22 cellular contexts compared by ENCODE assay signal in the genomic region with DNA sequence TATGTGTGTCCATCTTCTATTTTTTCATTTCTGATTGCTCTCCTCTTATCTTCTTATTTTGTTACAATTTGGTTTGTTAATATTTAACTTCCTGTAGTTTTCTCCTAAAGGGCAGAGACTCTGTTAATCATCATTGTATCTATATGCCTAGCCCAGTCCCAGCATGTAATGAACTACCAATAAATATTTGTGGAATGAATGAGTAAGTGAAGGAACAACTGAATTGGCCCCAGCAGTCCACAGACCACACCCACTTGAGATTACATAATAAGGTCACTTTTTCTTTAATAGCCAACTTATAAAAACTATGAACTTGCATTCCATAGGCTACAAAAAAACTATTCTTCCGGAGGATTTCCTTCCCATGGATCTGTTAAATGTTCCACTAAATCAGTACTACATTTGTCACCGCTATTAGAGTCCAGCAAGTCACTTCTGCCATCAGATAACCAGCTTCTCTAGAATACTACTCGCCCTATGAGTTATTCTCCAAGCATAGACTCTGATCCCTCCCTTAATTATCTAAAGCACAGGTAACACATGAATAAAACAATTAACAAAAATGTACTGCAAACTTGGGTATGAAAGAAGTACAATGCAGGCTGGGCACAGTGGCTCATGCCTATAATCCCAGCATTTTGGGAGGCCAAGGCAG. TPM values are rescaled to one million over a fixed set of nuclear protein-coding genes. Genes with fewer than 3 reads are reported as not detected.
DNase-seq lines count a peak whose midpoint lies in the region; ATAC-seq, FAIRE-seq and TF ChIP-seq lines count a peak whose summit lies in the region.
"Had no signal": no experiment of that assay in that cellular context is flagged by ENCODE, and none has a peak within 500 bp of the region (broad histone marks: within the 10 kb centered on the region; RNA-seq: fewer than 3 reads in every experiment).

No MANE protein-coding gene starts in this region.

- H3K27ac Mint-ChIP-seq in stimulated activated memory B cell treated with anti-CD40 and anti-IgM and Interleukin-4, amounts not matched to agents 10 μg/mL and 1 μg/mL and 100 μg/mL, for 72 hours, result no peak overlapping the region
- H3K27ac Mint-ChIP-seq: activated CD8-positive, alpha-beta T cell treated with anti-CD3 and anti-CD28 coated beads, Interleukin-2, amount 10 ng/mL, durations not matched to agents 7 days and 5 days; activated T-helper 1 cell treated with anti-CD3 and anti-CD28 coated beads, Interleukin-12 subunit alpha, Interleukin-12 subunit beta, Interleukin-2, Interleukin-4 antibody, amounts not matched to agents 30 ng/mL and 10 ng/mL and 1 ng/mL, durations not matched to agents 14 hours and 24 hours and 36 hours; CD8-positive, alpha-beta T cell had no signal

- DNase-seq in DMS53 (lab: John Stamatoyannopoulos, UW) (peak; percentile 17), DMS53 treated with DMSO at 0.1 percent for 48 hours (lab: John Stamatoyannopoulos, UW; ENCODE audit: unreplicated experiment) (no peak), RCC 7860 (ENCODE audit: low spot score) (peak; percentile 5), fibroblast of peridontal ligament (ENCODE audit: extremely low read depth) (peak; percentile 38), stromal cell of bone marrow (ENCODE audit: low read depth) (peak; percentile 9), right atrium auricular region (ENCODE audit: low spot score) (no peak), H7 (no peak)
- DNase-seq: 8988T; activated CD8-positive, alpha-beta T cell treated with anti-CD3 and anti-CD28 coated beads, Interleukin-2, amount 10 ng/mL, durations not matched to agents 7 days and 5 days; CD8-positive, alpha-beta T cell; GF-D8; Karpas-422; midbrain; NCI-H510A treated with DMSO at 0.1 percent for 48 hours; occipital lobe; OCI-M1; sigmoid colon; stimulated activated CD4-positive, alpha-beta T cell treated with anti-CD3 and anti-CD28 coated beads, Interleukin-4, amount 100 ng/mL, for 24 hours; tibial artery had no signal

- no peaks in the 10 kb centered on the region for H3K36me3 ChIP-seq in right atrium auricular region
- H3K36me3 ChIP-seq in H7 (replicated peaks; ENCODE audit: control insufficient read depth, insufficient read depth, low read length), result no peaks in the 10 kb centered on the region
- H3K36me3 ChIP-seq: sigmoid colon, tibial artery had no signal

- TF ChIP-seq CTCF in right atrium auricular region (IDR thresholded peaks at IDR 0.05), result no peak

- H3K27me3 Mint-ChIP-seq in stimulated activated memory B cell treated with anti-CD40 and anti-IgM and Interleukin-4, amounts not matched to agents 10 μg/mL and 1 μg/mL and 100 μg/mL, for 72 hours, result peaks cover 25% of the 10 kb centered on the region

- no peak overlapping the region for H3K27ac ChIP-seq in right atrium auricular region
- H3K27ac ChIP-seq: sigmoid colon, tibial artery had no signal

- ATAC-seq in stimulated activated memory B cell treated with anti-CD40 and anti-IgM and Interleukin-4, amounts not matched to agents 10 μg/mL and 1 μg/mL and 100 μg/mL, for 72 hours, result no peak
- ATAC-seq: activated CD8-positive, alpha-beta T cell treated with anti-CD3 and anti-CD28 coated beads, Interleukin-2, amount 10 ng/mL, durations not matched to agents 7 days and 5 days; CD8-positive, alpha-beta T cell had no signal

- H3K27me3 ChIP-seq in right atrium auricular region (no peaks in the 10 kb centered on the region), H7 (ENCODE audit: control insufficient read depth, insufficient read depth, low read length) (no peaks in the 10 kb centered on the region)
- H3K27me3 ChIP-seq: sigmoid colon, tibial artery had no signal

- H3K9me3 Mint-ChIP-seq in stimulated activated memory B cell treated with anti-CD40 and anti-IgM and Interleukin-4, amounts not matched to agents 10 μg/mL and 1 μg/mL and 100 μg/mL, for 72 hours, result no peaks in the 10 kb centered on the region
- H3K9me3 Mint-ChIP-seq: activated T-helper 1 cell treated with anti-CD3 and anti-CD28 coated beads, Interleukin-12 subunit alpha, Interleukin-12 subunit beta, Interleukin-2, Interleukin-4 antibody, amounts not matched to agents 30 ng/mL and 10 ng/mL and 1 ng/mL, durations not matched to agents 14 hours and 24 hours and 36 hours; CD8-positive, alpha-beta T cell had no signal

- no peaks in the 10 kb centered on the region for H3K4me1 ChIP-seq in right atrium auricular region
- H3K4me1 ChIP-seq: sigmoid colon had no signal

- H3K9me3 ChIP-seq in right atrium auricular region, result no peaks in the 10 kb centered on the region
- H3K9me3 ChIP-seq: sigmoid colon, tibial artery had no signal

- no peaks in the 10 kb centered on the region for H3K4me1 Mint-ChIP-seq in stimulated activated memory B cell treated with anti-CD40 and anti-IgM and Interleukin-4, amounts not matched to agents 10 μg/mL and 1 μg/mL and 100 μg/mL, for 72 hours

- no peak overlapping the region for H3K4me3 Mint-ChIP-seq in stimulated activated memory B cell treated with anti-CD40 and anti-IgM and Interleukin-4, amounts not matched to agents 10 μg/mL and 1 μg/mL and 100 μg/mL, for 72 hours
- H3K4me3 Mint-ChIP-seq: activated CD8-positive, alpha-beta T cell treated with anti-CD3 and anti-CD28 coated beads, Interleukin-2, amount 10 ng/mL, durations not matched to agents 7 days and 5 days; activated T-helper 1 cell treated with anti-CD3 and anti-CD28 coated beads, Interleukin-12 subunit alpha, Interleukin-12 subunit beta, Interleukin-2, Interleukin-4 antibody, amounts not matched to agents 30 ng/mL and 10 ng/mL and 1 ng/mL, durations not matched to agents 14 hours and 24 hours and 36 hours; CD8-positive, alpha-beta T cell had no signal

- peak; percentile 47 for FAIRE-seq in RCC 7860 (lab: Jason Lieb, UNC)
- FAIRE-seq: endometrium had no signal

- H3K36me3 Mint-ChIP-seq in stimulated activated memory B cell treated with anti-CD40 and anti-IgM and Interleukin-4, amounts not matched to agents 10 μg/mL and 1 μg/mL and 100 μg/mL, for 72 hours, result no peaks in the 10 kb centered on the region
- H3K36me3 Mint-ChIP-seq: CD8-positive, alpha-beta T cell had no signal

- H3K4me3 ChIP-seq in right atrium auricular region (no peak overlapping the region), H7 (ENCODE audit: insufficient read depth, low read depth, low read length) (no peak overlapping the region)
- H3K4me3 ChIP-seq: sigmoid colon, tibial artery had no signal

RNA-seq across cellular contexts. Expression of gene TNPO1, which starts 27.5 kb away (rescaled TPM):
- 10 to 100 TPM; 62.4 to 82.2 TPM for total RNA-seq in right atrium auricular region
- 173 and 181 TPM in 2 replicates for total RNA-seq in H7 (2014; rRNA removed; shearing (Covaris generic))

Comparison
In these comparisons a context has a peak if more than half of its experiments do, and no peak if none do; other contexts are left out.
1. DNase-seq: peak in DMS53 (single experiment), RCC 7860 (single experiment), fibroblast of peridontal ligament (single experiment) and stromal cell of bone marrow (single experiment); none in DMS53 treated with DMSO at 0.1 percent for 48 hours (single experiment), right atrium auricular region (single experiment) and H7 (single experiment).